ENCODE assay signal across 27 cellular contexts in the genomic region with DNA sequence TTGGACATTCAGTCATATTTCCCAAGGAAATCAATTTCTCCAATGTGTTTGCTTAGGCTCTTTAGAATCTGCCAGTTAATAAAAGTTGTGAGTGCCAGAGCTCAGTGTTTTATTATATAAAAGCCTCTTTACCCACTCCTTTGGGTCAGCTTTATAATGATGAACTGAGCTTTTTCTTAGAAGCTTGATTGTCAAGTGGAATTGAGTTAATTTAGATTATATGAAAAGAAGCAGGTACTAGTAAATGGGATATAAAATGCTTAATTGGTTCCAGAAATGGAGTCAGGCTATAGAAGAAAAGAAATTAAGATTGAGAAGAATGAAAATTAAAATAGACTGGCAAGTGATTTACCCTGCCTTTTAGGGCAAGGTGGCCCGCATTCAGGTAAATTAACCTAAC.
"Had no signal": no experiment of that assay in that cellular context is flagged by ENCODE, and none has a peak within 500 bp of the region (broad histone marks: within the 10 kb centered on the region; RNA-seq: fewer than 3 reads in every experiment).

No MANE protein-coding gene starts in this region.

- H3K27ac ChIP-seq: epithelial cell of prostate, esophagus squamous epithelium, gastrocnemius medialis, heart right ventricle, left lung, lower lobe of right lung had no signal

- H3K9me3 Mint-ChIP-seq: endodermal cell had no signal

- ATAC-seq: effector memory CD8-positive, alpha-beta T cell; esophagus mucosa; gastrocnemius medialis; heart right ventricle; left cardiac atrium; left lung; left ventricle myocardium superior; lower lobe of right lung; mucosa of descending colon; naive thymus-derived CD8-positive, alpha-beta T cell had no signal

- H3K27me3 Mint-ChIP-seq: dendritic cell treated with granulocyte-macrophage colony-stimulating factor and Interleukin-4, amounts not matched to agents 40 ng/mL and 50 ng/mL, for 4 days; effector memory CD8-positive, alpha-beta T cell; naive B cell; naive thymus-derived CD8-positive, alpha-beta T cell had no signal

- H3K4me1 ChIP-seq: esophagus squamous epithelium, gastrocnemius medialis, heart right ventricle, left lung, lower lobe of right lung had no signal

- H3K4me1 Mint-ChIP-seq: naive B cell; naive thymus-derived CD8-positive, alpha-beta T cell had no signal

- H3K27ac Mint-ChIP-seq: dendritic cell treated with granulocyte-macrophage colony-stimulating factor and Interleukin-4, amounts not matched to agents 40 ng/mL and 50 ng/mL, for 4 days; effector memory CD8-positive, alpha-beta T cell; endodermal cell; naive B cell; naive thymus-derived CD8-positive, alpha-beta T cell had no signal

- FAIRE-seq: endometrium, islet of Langerhans, keratinocyte had no signal

- H3K27me3 ChIP-seq: esophagus squamous epithelium, gastrocnemius medialis, heart right ventricle, left lung had no signal

- H3K36me3 ChIP-seq: esophagus squamous epithelium, gastrocnemius medialis, heart right ventricle, left lung, lower lobe of right lung had no signal

- H3K9me3 ChIP-seq: esophagus squamous epithelium, gastrocnemius medialis, lower lobe of right lung had no signal

- H3K4me3 ChIP-seq: esophagus squamous epithelium, gastrocnemius medialis, heart right ventricle, left lung, lower lobe of right lung, mucosa of descending colon had no signal

- H3K4me3 Mint-ChIP-seq: dendritic cell treated with granulocyte-macrophage colony-stimulating factor and Interleukin-4, amounts not matched to agents 40 ng/mL and 50 ng/mL, for 4 days; effector memory CD8-positive, alpha-beta T cell; endodermal cell; mesothelial cell of epicardium; naive B cell; naive thymus-derived CD8-positive, alpha-beta T cell had no signal

- DNase-seq: effector CD8-positive, alpha-beta T cell; effector memory CD8-positive, alpha-beta T cell; endodermal cell; erythroblast; esophagus squamous epithelium; foreskin fibroblast; foreskin melanocyte; gastrocnemius medialis; glutamatergic neuron; head of caudate nucleus; heart right ventricle; hippocampal formation; left cardiac atrium; left lung; left ventricle myocardium superior; lower lobe of right lung; mesenchymal stem cell; mucosa of descending colon; naive B cell; naive thymus-derived CD8-positive, alpha-beta T cell had no signal

- H3K36me3 Mint-ChIP-seq: naive B cell; naive thymus-derived CD8-positive, alpha-beta T cell had no signal
